10 cellular contexts compared by ENCODE assay signal in the genomic region with DNA sequence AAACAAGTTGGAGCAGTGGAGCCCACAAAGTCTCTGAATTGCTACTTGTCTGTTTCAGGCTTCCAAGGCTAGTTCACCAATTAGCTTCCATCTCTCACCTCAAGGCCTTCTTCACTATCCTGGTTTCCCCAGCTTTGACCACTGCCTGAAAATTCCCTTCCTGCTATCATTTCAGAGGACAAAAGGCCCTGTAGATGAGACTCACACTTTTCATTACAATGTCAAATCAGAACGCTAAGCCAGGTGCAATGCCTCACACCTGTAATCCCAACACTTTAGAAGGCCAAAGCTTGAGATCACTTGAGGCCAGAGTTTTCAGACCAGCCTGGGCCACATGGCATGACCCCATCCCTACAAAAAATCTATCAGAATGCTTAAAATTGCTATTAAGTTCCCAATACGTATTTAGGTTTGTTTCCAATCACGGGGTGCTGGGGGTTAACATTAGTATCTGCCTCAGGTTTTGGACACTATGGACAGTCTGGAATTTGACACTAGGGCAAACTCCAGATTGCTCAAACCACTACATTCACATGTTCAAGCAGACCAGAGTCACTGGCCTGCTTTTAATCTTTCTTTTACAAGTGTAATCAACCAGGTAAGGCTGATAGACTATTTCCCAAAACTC. TPM values are rescaled to one million over a fixed set of nuclear protein-coding genes. Genes with fewer than 3 reads are reported as not detected.
A peak's percentile ranks its signal among the peaks of the same experiment; 100 is the strongest.
DNase-seq lines count a peak whose midpoint lies in the region; ATAC-seq and TF ChIP-seq lines count a peak whose summit lies in the region.
"Had no signal": no experiment of that assay in that cellular context is flagged by ENCODE, and none has a peak within 500 bp of the region (broad histone marks: within the 10 kb centered on the region; RNA-seq: fewer than 3 reads in every experiment).

No MANE protein-coding gene starts in this region.

- H3K27ac Mint-ChIP-seq in activated T-cell treated with anti-CD3 and anti-CD28 coated beads, Interleukin-2, amount 50 U/mL, for 72 hours: peak overlapping the region; percentile 34
- no peak overlapping the region for H3K27ac Mint-ChIP-seq in endothelial cell (ENCODE audit: unreplicated experiment)

- WGBS in spleen, 5 donors: 72 to 89% (median 79%) methylated on average over 3 of the region's 3 CpGs

- H3K36me3 Mint-ChIP-seq in activated T-cell treated with anti-CD3 and anti-CD28 coated beads, Interleukin-2, amount 50 U/mL, for 72 hours (ENCODE audit: insufficient read depth in 2 of 2): peaks cover 26 to 42% of the 10 kb centered on the region in 2 donors
- peaks cover 54% of the 10 kb centered on the region for H3K36me3 Mint-ChIP-seq in endothelial cell (ENCODE audit: low read depth, unreplicated experiment)

- TF ChIP-seq POLR2A in spleen (IDR thresholded peaks at IDR 0.05): no peak

- H3K27me3 ChIP-seq in spleen (replicated peaks in 1 of 7): no peaks in the 10 kb centered on the region

- H3K36me3 ChIP-seq in spleen: peaks cover 2 to 64% (median 45%) of the 10 kb centered on the region in 6 donors

- DNase-seq in activated T-cell treated with anti-CD3 and anti-CD28 coated beads, Interleukin-2, amount 50 U/mL, for 72 hours: no peak
- no peak for DNase-seq in activated T-cell treated with anti-CD3 and anti-CD28 coated beads, Interleukin-2, amount 50 U/mL, for 1 hour
- no peak for DNase-seq in endothelial cell (ENCODE audit: low spot score)
- no peak for DNase-seq in spleen
- DNase-seq in NCI-H748 (lab: John Stamatoyannopoulos, UW; ENCODE audit: unreplicated experiment): no peak
- no peak for DNase-seq in epidermal melanocyte (ENCODE audit: insufficient read length, low spot score)
- DNase-seq: Right ventricle myocardium superior had no signal

- ATAC-seq in activated T-cell treated with anti-CD3 and anti-CD28 coated beads, Interleukin-2, amount 50 U/mL, for 72 hours (replicated peaks in 1 of 2): no peak
- ATAC-seq in GM21723 (IDR thresholded peaks at IDR 0.05; ENCODE audit: unreplicated experiment): no peak

- no peak overlapping the region for H3K4me3 ChIP-seq in spleen

- no peak for TF ChIP-seq CTCF in endothelial cell (IDR thresholded peaks at IDR 0.05; ENCODE audit: unreplicated experiment)
- TF ChIP-seq CTCF in spleen (IDR thresholded peaks at IDR 0.05 in 8 of 11, conservative IDR thresholded peaks at IDR 0.05 in 3 of 11): no peak

- peaks cover 56 to 99% (median 85%) of the 10 kb centered on the region in 6 donors for H3K4me1 ChIP-seq in spleen

- H3K27me3 Mint-ChIP-seq in activated T-cell treated with anti-CD3 and anti-CD28 coated beads, Interleukin-2, amount 50 U/mL, for 72 hours (ENCODE audit: low read depth): no peaks in the 10 kb centered on the region
- H3K27me3 Mint-ChIP-seq in endothelial cell (ENCODE audit: unreplicated experiment): peaks cover 10% of the 10 kb centered on the region

- H3K27ac ChIP-seq in spleen: peak overlapping the region in 7 of 8 donors; percentile 27 to 84 (median 58)
- H3K27ac ChIP-seq: C4-2B had no signal

- no peaks in the 10 kb centered on the region for H3K9me3 Mint-ChIP-seq in activated T-cell treated with anti-CD3 and anti-CD28 coated beads, Interleukin-2, amount 50 U/mL, for 72 hours
- H3K9me3 Mint-ChIP-seq in endothelial cell (ENCODE audit: unreplicated experiment): no peaks in the 10 kb centered on the region

- H3K4me3 Mint-ChIP-seq in activated T-cell treated with anti-CD3 and anti-CD28 coated beads, Interleukin-2, amount 50 U/mL, for 72 hours: peak overlapping the region; percentile 89 to 93
- H3K4me3 Mint-ChIP-seq in endothelial cell (ENCODE audit: unreplicated experiment): peak overlapping the region; percentile 76

- H3K9me3 ChIP-seq in spleen: no peaks in the 10 kb centered on the region

- intact Hi-C loops in spleen (cut with DNase I; ENCODE audit: low total_unique reads): no loop called here

- peaks cover 90% of the 10 kb centered on the region for H3K4me1 Mint-ChIP-seq in activated T-cell treated with anti-CD3 and anti-CD28 coated beads, Interleukin-2, amount 50 U/mL, for 72 hours (ENCODE audit: low read depth)
- H3K4me1 Mint-ChIP-seq in endothelial cell (ENCODE audit: unreplicated experiment): peaks cover 85% of the 10 kb centered on the region

TF ChIP-seq in PFSK-1, 5 proteins besides CTCF, POLR2A, EP300 and RAD21:
- TF ChIP-seq POLR2AphosphoS5 (IDR thresholded peaks at IDR 0.05; ENCODE audit: low read depth, low read length) (peak; percentile 65; the same call in 1 of the 2 replicates), FOXP2 (optimal IDR thresholded peaks at IDR 0.05; ENCODE audit: borderline replicate concordance, extremely low read depth, extremely low read length, insufficient read depth) (no peak), TAF1 (IDR thresholded peaks at IDR 0.05; ENCODE audit: borderline replicate concordance, insufficient read depth, low read length) (no peak), SIN3A (IDR thresholded peaks at IDR 0.05; ENCODE audit: borderline replicate concordance, insufficient read depth, low read length) (0 out of 2 replicates have a peak, but pooled peaks have one; percentile 26)
- TF ChIP-seq, protein P1, sequence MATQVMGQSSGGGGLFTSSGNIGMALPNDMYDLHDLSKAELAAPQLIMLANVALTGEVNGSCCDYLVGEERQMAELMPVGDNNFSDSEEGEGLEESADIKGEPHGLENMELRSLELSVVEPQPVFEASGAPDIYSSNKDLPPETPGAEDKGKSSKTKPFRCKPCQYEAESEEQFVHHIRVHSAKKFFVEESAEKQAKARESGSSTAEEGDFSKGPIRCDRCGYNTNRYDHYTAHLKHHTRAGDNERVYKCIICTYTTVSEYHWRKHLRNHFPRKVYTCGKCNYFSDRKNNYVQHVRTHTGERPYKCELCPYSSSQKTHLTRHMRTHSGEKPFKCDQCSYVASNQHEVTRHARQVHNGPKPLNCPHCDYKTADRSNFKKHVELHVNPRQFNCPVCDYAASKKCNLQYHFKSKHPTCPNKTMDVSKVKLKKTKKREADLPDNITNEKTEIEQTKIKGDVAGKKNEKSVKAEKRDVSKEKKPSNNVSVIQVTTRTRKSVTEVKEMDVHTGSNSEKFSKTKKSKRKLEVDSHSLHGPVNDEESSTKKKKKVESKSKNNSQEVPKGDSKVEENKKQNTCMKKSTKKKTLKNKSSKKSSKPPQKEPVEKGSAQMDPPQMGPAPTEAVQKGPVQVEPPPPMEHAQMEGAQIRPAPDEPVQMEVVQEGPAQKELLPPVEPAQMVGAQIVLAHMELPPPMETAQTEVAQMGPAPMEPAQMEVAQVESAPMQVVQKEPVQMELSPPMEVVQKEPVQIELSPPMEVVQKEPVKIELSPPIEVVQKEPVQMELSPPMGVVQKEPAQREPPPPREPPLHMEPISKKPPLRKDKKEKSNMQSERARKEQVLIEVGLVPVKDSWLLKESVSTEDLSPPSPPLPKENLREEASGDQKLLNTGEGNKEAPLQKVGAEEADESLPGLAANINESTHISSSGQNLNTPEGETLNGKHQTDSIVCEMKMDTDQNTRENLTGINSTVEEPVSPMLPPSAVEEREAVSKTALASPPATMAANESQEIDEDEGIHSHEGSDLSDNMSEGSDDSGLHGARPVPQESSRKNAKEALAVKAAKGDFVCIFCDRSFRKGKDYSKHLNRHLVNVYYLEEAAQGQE (IDR thresholded peaks at IDR 0.05; ENCODE audit: insufficient read depth in 1 of 2, low read depth in 2 of 2, low read length in 2 of 2): no peak

RNA-seq across cellular contexts. Expression of gene TPT1, which starts 5.5 kb away (rescaled TPM):
- total RNA-seq in activated T-cell treated with anti-CD3 and anti-CD28 coated beads, Interleukin-2, amount 50 U/mL, for 72 hours: 1,000 to 10,000 TPM; 3,358 to 3,644 TPM
- 3,387 TPM for polyA plus RNA-seq in PFSK-1 (2012; ENCODE audit: insufficient read length, low read depth)
- total RNA-seq in endothelial cell (ENCODE audit: unreplicated experiment) (7,126 TPM), spleen (1,000 to 10,000 TPM; 2,558 to 4,574 (median 2,990) TPM)
- over 10,000 TPM in 2 of 3 donors, 1,000 to 10,000 TPM in 1; 9,869 to 10,629 (median 10,206) TPM for polyA plus RNA-seq in spleen
